Comparison of ENCODE assay signal across 9 cellular contexts in the genomic region with DNA sequence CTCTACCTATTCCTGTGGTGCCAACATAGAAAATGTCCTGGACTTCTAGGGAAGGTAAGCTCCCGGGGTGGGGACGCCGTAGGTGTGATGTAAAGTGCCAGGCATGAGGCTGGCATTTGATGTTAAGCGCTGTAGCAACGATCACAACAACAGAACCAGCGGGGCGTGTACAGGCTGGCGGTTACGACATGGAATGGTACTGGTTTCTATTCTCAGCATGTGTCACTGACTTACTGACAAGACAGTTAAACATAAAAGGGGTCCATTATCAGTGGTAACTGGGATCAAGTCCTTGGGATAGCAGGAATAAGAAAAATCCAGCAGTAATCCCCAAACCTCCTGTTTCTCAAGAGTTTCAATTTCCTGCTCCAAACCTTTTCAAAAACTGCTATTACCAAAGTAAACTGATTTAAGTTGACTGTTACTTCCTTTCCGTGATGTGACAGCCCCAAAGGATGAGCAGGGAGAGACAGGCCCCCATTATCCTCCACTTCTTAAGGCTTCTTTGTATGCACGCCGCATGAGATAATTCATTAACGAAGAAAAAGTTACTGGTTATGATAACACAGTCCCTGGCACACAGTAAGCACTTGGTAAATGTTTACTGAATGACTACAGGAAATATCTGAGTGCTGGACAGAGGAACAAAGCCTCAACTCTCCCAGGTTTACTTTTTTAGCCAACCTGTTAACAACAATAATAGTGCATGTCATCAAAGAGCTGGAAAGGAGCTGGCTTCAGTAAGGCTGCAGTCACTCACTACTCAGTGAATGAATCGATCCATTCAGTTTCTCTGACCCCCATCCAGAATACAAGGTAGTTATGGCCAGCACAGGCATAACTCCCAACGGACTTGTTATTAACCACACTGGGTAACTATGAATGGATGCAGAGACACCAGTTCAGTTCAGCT. TPM values are rescaled to one million over a fixed set of nuclear protein-coding genes. Genes with fewer than 3 reads are reported as not detected.
A peak's percentile ranks its signal among the peaks of the same experiment; 100 is the strongest.
DNase-seq lines count a peak whose midpoint lies in the region; ATAC-seq, FAIRE-seq and TF ChIP-seq lines count a peak whose summit lies in the region.
"Had no signal": no experiment of that assay in that cellular context is flagged by ENCODE, and none has a peak within 500 bp of the region (broad histone marks: within the 10 kb centered on the region; RNA-seq: fewer than 3 reads in every experiment).

No MANE protein-coding gene starts in this region.

- H3K36me3 ChIP-seq in keratinocyte (ENCODE audit: control insufficient read depth in 2 of 2, extremely low read depth in 1 of 2, insufficient read depth in 2 of 2, low read length in 2 of 2) (no peaks in the 10 kb centered on the region), sigmoid colon (no peaks in the 10 kb centered on the region), tibial nerve (no peaks in the 10 kb centered on the region)

- TF ChIP-seq EP300 in sigmoid colon (IDR thresholded peaks at IDR 0.05) (peak in 2 of 4 donors; percentile 42 to 54), tibial nerve (IDR thresholded peaks at IDR 0.05) (no peak)

- DNase-seq in amniotic epithelial cell (ENCODE audit: low read depth) (peak; percentile 74), keratinocyte (ENCODE audit: low read depth, low spot score) (no peak), sigmoid colon (peak; percentile 89), SW 1271 (lab: John Stamatoyannopoulos, UW) (no peak), tibial nerve (ENCODE audit: low spot score in 2 of 2) (no peak)
- DNase-seq: NCI-H345 had no signal

- peak overlapping the region; percentile 61 for H3K4me2 ChIP-seq in keratinocyte (ENCODE audit: control insufficient read depth, extremely low read depth, insufficient read depth, low read depth, low read length)

- no peak overlapping the region for H2AFZ ChIP-seq in keratinocyte (ENCODE audit: control insufficient read depth, low read length)

- peak; percentile 76 for ATAC-seq in HG03520 (IDR thresholded peaks at IDR 0.05; ENCODE audit: unreplicated experiment)
- ATAC-seq in GM21423 (IDR thresholded peaks at IDR 0.05; ENCODE audit: unreplicated experiment): no peak
- ATAC-seq: activated naive CD4-positive, alpha-beta T cell treated with anti-CD3 and anti-CD28 coated beads, Interleukin-2, amount 50 U/mL, for 72 hours had no signal

- H3K4me1 ChIP-seq in keratinocyte (ENCODE audit: control insufficient read depth, extremely low read depth, insufficient read depth, low read length): peaks cover 17% of the 10 kb centered on the region
- peaks cover 0 to 67% (median 55%) of the 10 kb centered on the region in 4 donors for H3K4me1 ChIP-seq in sigmoid colon
- peaks cover 0 to 53% (median 32%) of the 10 kb centered on the region in 4 donors for H3K4me1 ChIP-seq in tibial nerve

- H3K27ac ChIP-seq in keratinocyte (ENCODE audit: control insufficient read depth, insufficient read depth, low read length) (no peak overlapping the region), sigmoid colon (peak overlapping the region; percentile 43 to 81 (median 79)), tibial nerve (peak overlapping the region in 1 of 4 donors; percentile 13)

- dilution Hi-C loops in keratinocyte (cut with MboI; ENCODE audit: extremely low pct_ligation_motif_present, low sequenced_read_pairs): no loop called here

- WGBS in sigmoid colon, 2 donors: 19 to 69% methylated on average over 15 of the region's 15 CpGs
- 69% methylated on average over 15 of the region's 15 CpGs for WGBS in tibial nerve, 2 donors

- H3K9ac ChIP-seq in keratinocyte (ENCODE audit: control insufficient read depth, extremely low read depth, insufficient read depth, low read length): no peak overlapping the region

- no peaks in the 10 kb centered on the region for H4K20me1 ChIP-seq in keratinocyte (ENCODE audit: control insufficient read depth, extremely low read depth, insufficient read depth, low read length)

- H3K9me3 ChIP-seq in keratinocyte (ENCODE audit: control insufficient read depth, low read depth, low read length) (no peaks in the 10 kb centered on the region), sigmoid colon (no peaks in the 10 kb centered on the region), tibial nerve (no peaks in the 10 kb centered on the region)

- TF ChIP-seq POLR2A in sigmoid colon (IDR thresholded peaks at IDR 0.05) (no peak), tibial nerve (IDR thresholded peaks at IDR 0.05) (no peak)

- TF ChIP-seq CTCF in keratinocyte (optimal IDR thresholded peaks at IDR 0.05 in 1 of 3, IDR thresholded peaks at IDR 0.05 in 1 of 3, conservative IDR thresholded peaks at IDR 0.05 in 1 of 3; ENCODE audit: extremely low read depth in 1 of 3, insufficient read depth in 2 of 3, low read length in 3 of 3) (no peak), sigmoid colon (IDR thresholded peaks at IDR 0.05) (no peak), tibial nerve (IDR thresholded peaks at IDR 0.05) (no peak)

- H3K27me3 ChIP-seq in keratinocyte (ENCODE audit: control insufficient read depth, extremely low read depth, insufficient read depth, low read length): peaks cover 2% of the 10 kb centered on the region
- no peaks in the 10 kb centered on the region for H3K27me3 ChIP-seq in sigmoid colon
- H3K27me3 ChIP-seq in tibial nerve: no peaks in the 10 kb centered on the region

- no peaks in the 10 kb centered on the region for H3K79me2 ChIP-seq in keratinocyte (ENCODE audit: control insufficient read depth, insufficient read depth, low read length)

- intact Hi-C loops in sigmoid colon (cut with DNase I): loop anchor here (5.0 kb wide), 1 partner anchor 35 kb away; no protein-coding TSS in a partner anchor

- H3K4me3 ChIP-seq in keratinocyte (ENCODE audit: control insufficient read depth in 2 of 3, extremely low read depth in 1 of 3, insufficient read depth in 2 of 3, low read depth in 1 of 3, low read length in 3 of 3) (no peak overlapping the region), sigmoid colon (no peak overlapping the region), tibial nerve (no peak overlapping the region)

- no peaks in the 10 kb centered on the region for H3K9me1 ChIP-seq in keratinocyte (ENCODE audit: control insufficient read depth, extremely low read depth, insufficient read depth, low read length)

- FAIRE-seq in keratinocyte (lab: Jason Lieb, UNC): no peak

RNA-seq across cellular contexts. Expression of a gene that starts 58.6 kb away (rescaled TPM):
- polyA plus RNA-seq in keratinocyte: 0.66 to 1.2 TPM (median 0.99 TPM) in 3 replicates
- polyA plus RNA-seq in keratinocyte (2011; ENCODE audit: low read depth): 0.81 TPM
- polyA plus RNA-seq in keratinocyte (2011; cell fraction: cytosol; rRNA removed): 0.40 and 0.62 TPM in 2 replicates
- 1.3 and 1.4 TPM in 2 replicates for polyA plus RNA-seq in keratinocyte (2011; cell fraction: nucleus; rRNA removed)
- 0.80 and 1.0 TPM in 2 replicates for polyA plus RNA-seq in keratinocyte (2012; ENCODE audit: low replicate concordance)
- 2.9 to 5.8 TPM (median 3.9 TPM) in 3 replicates for polyA minus RNA-seq in keratinocyte
- polyA minus RNA-seq in keratinocyte (2011; cell fraction: cytosol; rRNA and poly(A)+ RNA removed): 0.96 TPM
- polyA minus RNA-seq in keratinocyte (2011; cell fraction: nucleus; rRNA and poly(A)+ RNA removed): 1.8 and 2.2 TPM in 2 replicates
- 100 to 1,000 TPM in 3 of 4 donors, 10 to 100 TPM in 1; 92.2 to 170 (median 141) TPM for total RNA-seq in sigmoid colon
- 1 to 10 TPM; 1.2 to 9.3 (median 6.6) TPM for polyA plus RNA-seq in sigmoid colon
- 100 to 1,000 TPM; 116 to 306 (median 171) TPM for total RNA-seq in tibial nerve

Comparison
In these comparisons a context has a peak if more than half of its experiments do, and no peak if none do; other contexts are left out.
1. DNase-seq: peak in amniotic epithelial cell (single experiment) and sigmoid colon (single experiment); none in keratinocyte (single experiment), SW 1271 (0 of 2) and tibial nerve (0 of 2).